11 cellular contexts compared by ENCODE assay signal in the genomic region with DNA sequence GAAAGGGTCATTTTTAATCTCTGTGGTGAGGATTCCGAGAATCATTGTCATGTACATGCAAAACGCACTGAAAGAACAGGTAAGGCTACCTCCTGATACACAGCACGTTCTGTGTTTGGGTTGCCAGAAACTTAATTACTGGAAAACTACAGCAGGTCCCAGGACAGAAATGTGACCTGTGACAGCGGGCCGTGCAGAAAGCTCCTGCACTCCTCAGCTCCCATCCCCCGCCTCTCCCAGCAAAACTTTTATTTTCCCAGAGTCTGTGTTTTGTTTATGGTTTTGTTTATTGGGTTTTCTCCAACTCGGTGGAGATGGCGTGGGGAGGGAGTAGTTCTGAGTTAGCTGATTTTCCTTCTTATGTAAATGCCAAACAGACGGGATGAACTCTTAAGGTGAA. TPM values are rescaled to one million over a fixed set of nuclear protein-coding genes. Genes with fewer than 3 reads are reported as not detected.
DNase-seq lines count a peak whose midpoint lies in the region; ATAC-seq and TF ChIP-seq lines count a peak whose summit lies in the region.
"Had no signal": no experiment of that assay in that cellular context is flagged by ENCODE, and none has a peak within 500 bp of the region (broad histone marks: within the 10 kb centered on the region; RNA-seq: fewer than 3 reads in every experiment).

No MANE protein-coding gene starts in this region.

- no peaks in the 10 kb centered on the region for H3K79me2 ChIP-seq in ACC112 (ENCODE audit: control insufficient read depth, insufficient read depth, low read length, unreplicated experiment)

- intact Hi-C loops in ovary (cut with DNase I) = loop anchor here in 2 of 4 donors (2.0 to 10.0 kb wide), 3 partner anchors 62 to 370 kb away; a partner anchor contains a TSS

- H3K27ac Mint-ChIP-seq in stimulated activated naive B cell treated with anti-CD40 and anti-IgM and Interleukin-4, amounts not matched to agents 10 μg/mL and 1 μg/mL and 100 μg/mL, for 72 hours = no peak overlapping the region

- H2AFZ ChIP-seq in ACC112 (ENCODE audit: low read length, unreplicated experiment) = peak overlapping the region; percentile 16

- WGBS in ovary, 3 donors = 10 to 19% (median 11%) methylated on average over 9 of the region's 9 CpGs

- no peaks in the 10 kb centered on the region for H3K27me3 ChIP-seq in ACC112 (ENCODE audit: insufficient read depth, low read length)
- no peaks in the 10 kb centered on the region for H3K27me3 ChIP-seq in ovary

- H3K4me3 Mint-ChIP-seq in stimulated activated naive B cell treated with anti-CD40 and anti-IgM and Interleukin-4, amounts not matched to agents 10 μg/mL and 1 μg/mL and 100 μg/mL, for 72 hours = no peak overlapping the region

- H3K9me3 Mint-ChIP-seq in stimulated activated naive B cell treated with anti-CD40 and anti-IgM and Interleukin-4, amounts not matched to agents 10 μg/mL and 1 μg/mL and 100 μg/mL, for 72 hours = no peaks in the 10 kb centered on the region

- no peak for TF ChIP-seq EP300 in ovary (IDR thresholded peaks at IDR 0.05)

- TF ChIP-seq POLR2A in ovary (IDR thresholded peaks at IDR 0.05) = no peak

- H3K9me3 ChIP-seq in ovary = no peaks in the 10 kb centered on the region

- H3K4me1 ChIP-seq in ACC112 (ENCODE audit: control insufficient read depth, insufficient read depth, low read length, unreplicated experiment) (peaks cover 40% of the 10 kb centered on the region), ovary (ENCODE audit: insufficient read depth) (peaks cover 16% of the 10 kb centered on the region)

- in situ Hi-C loops in SK-MEL-5 (cut with HindIII; ENCODE audit: low pct_unique_long_range_greater_than_20kb, low sequenced_read_pairs) = no loop called here

- H3K4me1 Mint-ChIP-seq in stimulated activated naive B cell treated with anti-CD40 and anti-IgM and Interleukin-4, amounts not matched to agents 10 μg/mL and 1 μg/mL and 100 μg/mL, for 72 hours = no peaks in the 10 kb centered on the region

- no peaks in the 10 kb centered on the region for H3K27me3 Mint-ChIP-seq in stimulated activated naive B cell treated with anti-CD40 and anti-IgM and Interleukin-4, amounts not matched to agents 10 μg/mL and 1 μg/mL and 100 μg/mL, for 72 hours

- H3K4me3 ChIP-seq in ACC112 (ENCODE audit: low read depth, low read length) (peak overlapping the region; percentile 61), fibroblast of villous mesenchyme (ENCODE audit: low read depth, low read length) (peak overlapping the region; percentile 28), ovary (peak overlapping the region; percentile 4)

- H3K36me3 Mint-ChIP-seq in stimulated activated naive B cell treated with anti-CD40 and anti-IgM and Interleukin-4, amounts not matched to agents 10 μg/mL and 1 μg/mL and 100 μg/mL, for 72 hours = no peaks in the 10 kb centered on the region

- TF ChIP-seq CTCF in fibroblast of villous mesenchyme (IDR thresholded peaks at IDR 0.05; ENCODE audit: insufficient read depth, low read depth, low read length) (no peak), ovary (IDR thresholded peaks at IDR 0.05) (no peak)

- H3K27ac ChIP-seq in ACC112 (ENCODE audit: low read depth, low read length) = peak overlapping the region; percentile 96
- H3K27ac ChIP-seq in ovary = peak overlapping the region; percentile 73 to 96

- peak; percentile 13 for DNase-seq in SK-MEL-5 (ENCODE audit: low read depth, low spot score)
- DNase-seq in fibroblast of villous mesenchyme (ENCODE audit: low read depth) = peak; percentile 91
- DNase-seq in ovary = peak; percentile 33 to 60 (median 57)
- no peak for DNase-seq in stimulated activated naive B cell treated with anti-CD40 and anti-IgM and Interleukin-4, amounts not matched to agents 10 μg/mL and 1 μg/mL and 100 μg/mL, for 72 hours
- DNase-seq in DMS53 (lab: John Stamatoyannopoulos, UW) = no peak
- no peak for DNase-seq in LoVo (ENCODE audit: low spot score)
- DNase-seq: AML-193; NCI-H2029; stimulated activated CD4-positive, alpha-beta T cell treated with anti-CD3 and anti-CD28 coated beads, Interleukin-12 subunit alpha, Interleukin-12 subunit beta, amount 100 ng/mL, for 4 hours had no signal

- H3K36me3 ChIP-seq in ACC112 (ENCODE audit: insufficient read depth, low read length) (no peaks in the 10 kb centered on the region), ovary (no peaks in the 10 kb centered on the region)

- ATAC-seq in stimulated activated naive B cell treated with anti-CD40 and anti-IgM and Interleukin-4, amounts not matched to agents 10 μg/mL and 1 μg/mL and 100 μg/mL, for 72 hours (replicated peaks) = no peak
- no peak for ATAC-seq in GM21737 (IDR thresholded peaks at IDR 0.05; ENCODE audit: unreplicated experiment)

RNA-seq across cellular contexts. Expression of a gene that starts 44.7 kb away (rescaled TPM):
- 15.0 and 17.7 TPM in 2 replicates for total RNA-seq in SK-MEL-5 (2014; rRNA removed; shearing (Covaris generic))
- 12.7 and 15.6 TPM in 2 replicates for polyA plus RNA-seq in SK-MEL-5 (2015; cell fraction: cytosol; rRNA removed)
- polyA plus RNA-seq in SK-MEL-5 (2015; cell fraction: nucleus; rRNA removed) = 10.8 and 13.1 TPM in 2 replicates
- total RNA-seq in fibroblast of villous mesenchyme = 1.7 and 1.9 TPM in 2 replicates
- 1 to 10 TPM; 1.1 to 6.4 (median 3.3) TPM for total RNA-seq in ovary
- 10 to 100 TPM in 1 of 2 donors, 1 to 10 TPM in 1; 1.4 to 31.3 TPM for polyA plus RNA-seq in ovary

Comparison
In these comparisons a context has a peak if more than half of its experiments do, and no peak if none do; other contexts are left out.
1. H3K4me3 ChIP-seq: peak in every context shown above with its lines; median percentile 61 in ACC112; 28 in fibroblast of villous mesenchyme; 4 in ovary.
2. DNase-seq: peak in SK-MEL-5 (single experiment), fibroblast of villous mesenchyme (single experiment) and ovary (5 of 5); none in stimulated activated naive B cell treated with anti-CD40 and anti-IgM and Interleukin-4, amounts not matched to agents 10 μg/mL and 1 μg/mL and 100 μg/mL, for 72 hours (single experiment), DMS53 (single experiment) and LoVo (single experiment).